15 cellular contexts compared by ENCODE assay signal in the genomic region with DNA sequence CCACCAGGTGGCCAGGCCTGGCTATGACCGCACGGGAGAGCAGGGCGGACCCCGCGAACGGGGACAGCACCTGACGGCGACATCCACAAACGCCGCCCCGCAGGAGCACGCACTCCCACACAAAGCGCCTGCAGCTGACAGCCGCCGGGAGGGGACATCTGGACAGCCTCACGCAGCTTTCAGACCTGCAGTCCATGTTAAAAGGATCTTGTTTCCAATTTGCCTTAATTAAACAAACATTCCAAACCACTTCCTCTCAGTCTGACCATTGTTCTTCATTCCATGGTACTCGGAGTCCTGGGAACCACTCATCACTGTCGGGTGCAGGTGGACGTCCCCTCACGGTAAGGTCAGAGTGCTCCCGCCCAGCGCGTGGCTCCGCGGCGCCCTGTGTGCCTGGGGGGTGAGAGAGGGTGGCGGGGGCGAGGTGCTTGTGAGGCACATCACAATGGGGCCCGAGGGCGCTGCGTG. TPM values are rescaled to one million over a fixed set of nuclear protein-coding genes. Genes with fewer than 3 reads are reported as not detected.
DNase-seq lines count a peak whose midpoint lies in the region; TF ChIP-seq lines count a peak whose summit lies in the region.
"Had no signal": no experiment of that assay in that cellular context is flagged by ENCODE, and none has a peak within 500 bp of the region (broad histone marks: within the 10 kb centered on the region; RNA-seq: fewer than 3 reads in every experiment).

No MANE protein-coding gene starts in this region.

- H3K27ac ChIP-seq in adrenal gland: no peak overlapping the region
- H3K27ac ChIP-seq: BLaER1 treated with 17β-estradiol and CSF1 and Interleukin-3, amounts not matched to agents 10 nM and 100 nM; body of pancreas had no signal

- TF ChIP-seq CTCF in adrenal gland (IDR thresholded peaks at IDR 0.05): no peak

- H3K36me3 ChIP-seq in adrenal gland (replicated peaks in 1 of 2): no peaks in the 10 kb centered on the region

- H3K27me3 ChIP-seq in adrenal gland: no peaks in the 10 kb centered on the region
- H3K27me3 ChIP-seq: BLaER1 treated with 17β-estradiol and CSF1 and Interleukin-3, amounts not matched to agents 10 nM and 100 nM; body of pancreas had no signal

- no peak overlapping the region for H3K4me3 ChIP-seq in adrenal gland
- H3K4me3 ChIP-seq: BLaER1 treated with 17β-estradiol and CSF1 and Interleukin-3, amounts not matched to agents 10 nM and 100 nM; body of pancreas had no signal

- DNase-seq in DMS153 treated with DMSO at 0.1 percent for 48 hours (lab: John Stamatoyannopoulos, UW; ENCODE audit: unreplicated experiment) (peak; percentile 69), NCI-H1417 (lab: John Stamatoyannopoulos, UW) (peak in 2 of 3 experiments; percentile 81 to 90), SHP77 treated with DMSO at 0.1 percent for 48 hours (lab: John Stamatoyannopoulos, UW) (peak; percentile 90), lung microvascular endothelial cell (ENCODE audit: low read depth in 2 of 2) (peak; percentile 36 to 85), adrenal gland (no peak), nucleus accumbens (lab: John Stamatoyannopoulos, UW) (no peak), NCI-H1105 treated with DMSO at 0.1 percent for 48 hours (lab: John Stamatoyannopoulos, UW) (no peak), epidermal melanocyte (ENCODE audit: insufficient read length, low spot score) (no peak)
- DNase-seq: activated CD4-positive, alpha-beta T cell treated with anti-CD3 and anti-CD28 coated beads for 48 hours; body of pancreas; effector CD8-positive, alpha-beta T cell; islet precursor cell; T-helper 1 cell had no signal

- 81 to 85% (median 83%) methylated on average over 25 to 31 of the region's 31 CpGs for WGBS in adrenal gland, 4 donors

- intact Hi-C loops in adrenal gland (cut with DNase I): loop anchor here in 1 of 2 donors (5.0 kb wide), 1 partner anchor 40 kb away; no protein-coding TSS in a partner anchor

- H3K4me1 ChIP-seq in adrenal gland (replicated peaks in 1 of 2): peaks cover 23 to 26% of the 10 kb centered on the region in 2 donors

- H3K9me3 ChIP-seq in adrenal gland (replicated peaks in 1 of 3): no peaks in the 10 kb centered on the region
- H3K9me3 ChIP-seq: BLaER1 treated with 17β-estradiol and CSF1 and Interleukin-3, amounts not matched to agents 10 nM and 100 nM; body of pancreas had no signal

- no peak for TF ChIP-seq POLR2A in adrenal gland (IDR thresholded peaks at IDR 0.05)

RNA-seq across cellular contexts. Expression of a gene that starts 5.9 kb away (rescaled TPM):
- 1.1 and 1.2 TPM in 2 replicates for total RNA-seq in lung microvascular endothelial cell
- total RNA-seq in adrenal gland: 10 to 100 TPM in 6 of 8 donors, 1 to 10 TPM in 2; 3.5 to 44.1 (median 22.5) TPM
- 10 to 100 TPM in 1 of 3 donors, 1 to 10 TPM in 2; 1.9 to 22.4 (median 9.1) TPM for polyA plus RNA-seq in adrenal gland
- total RNA-seq: activated T-helper 1 cell treated with anti-CD3 and anti-CD28 coated beads, Interleukin-12 subunit alpha, Interleukin-12 subunit beta, Interleukin-2, Interleukin-4 antibody, amounts not matched to agents 30 ng/mL and 10 ng/mL and 1 ng/mL, durations not matched to agents 14 hours and 24 hours and 36 hours had no signal

RNA-seq across cellular contexts. Expression of a gene that starts 37.6 kb away (rescaled TPM):
- total RNA-seq in lung microvascular endothelial cell (24.0 and 90.3 TPM in 2 replicates), adrenal gland (10 to 100 TPM in 4 of 8 donors, 1 to 10 TPM in 4; 2.8 to 17.3 (median 9.9) TPM)
- polyA plus RNA-seq in adrenal gland: 10 to 100 TPM in 1 of 3 donors, 1 to 10 TPM in 1, under 1 TPM in 1; 0.90 to 14.2 (median 7.9) TPM

Comparison
In these comparisons a context has a peak if more than half of its experiments do, and no peak if none do; other contexts are left out.
1. DNase-seq: peak in DMS153 treated with DMSO at 0.1 percent for 48 hours (single experiment), NCI-H1417 (2 of 3), SHP77 treated with DMSO at 0.1 percent for 48 hours (single experiment) and lung microvascular endothelial cell (2 of 2); none in adrenal gland (0 of 7), nucleus accumbens (0 of 56), NCI-H1105 treated with DMSO at 0.1 percent for 48 hours (single experiment) and epidermal melanocyte (single experiment).